In genomic region chr3:13113346-13114335, GRCh38 we compare ENCODE assay signal across 20 cellular contexts. TPM values are rescaled to one million over a fixed set of nuclear protein-coding genes. Genes with fewer than 3 reads are reported as not detected.
A peak's percentile ranks its signal among the peaks of the same experiment; 100 is the strongest.
DNase-seq lines count a peak whose midpoint lies in the region; ATAC-seq and TF ChIP-seq lines count a peak whose summit lies in the region.
"Had no signal": no experiment of that assay in that cellular context is flagged by ENCODE, and none has a peak within 500 bp of the region (broad histone marks: within the 10 kb centered on the region; RNA-seq: fewer than 3 reads in every experiment).

No MANE protein-coding gene starts in this region.

- H3K27ac Mint-ChIP-seq in IgD-negative memory B cell (peak overlapping the region; percentile 81 to 96 (median 85)), chondrocyte (ENCODE audit: unreplicated experiment) (no peak overlapping the region)
- H3K27ac Mint-ChIP-seq: nephron, T-cell had no signal

- H3K4me3 Mint-ChIP-seq in IgD-negative memory B cell: peak overlapping the region in 3 of 4 donors; percentile 33 to 81 (median 71)
- no peak overlapping the region for H3K4me3 Mint-ChIP-seq in chondrocyte (ENCODE audit: unreplicated experiment)
- H3K4me3 Mint-ChIP-seq: CD14-positive monocyte, nephron, T-cell had no signal

- DNase-seq in activated CD4-positive, CD25-positive, alpha-beta regulatory T cell treated with anti-CD3 and anti-CD28 coated beads, Interleukin-2, amount 50 U/mL, for 72 hours: peak; percentile 13
- no peak for DNase-seq in activated CD4-positive, CD25-positive, alpha-beta regulatory T cell (lab: John Stamatoyannopoulos, UW)
- peak; percentile 87 for DNase-seq in chondrocyte (ENCODE audit: low spot score)
- peak; percentile 55 for DNase-seq in posterior vena cava (ENCODE audit: low spot score)
- no peak for DNase-seq in cortex of kidney (lab: John Stamatoyannopoulos, UW)
- no peak for DNase-seq in mucosa of gallbladder (ENCODE audit: low spot score)
- DNase-seq: 8988T; activated CD8-positive, alpha-beta memory T cell treated with anti-CD3 and anti-CD28 coated beads for 24 hours; DMS 273 treated with DMSO at 0.1 percent for 48 hours; effector memory CD4-positive, alpha-beta T cell; mesendoderm; NCI-H1436; NCI-H226; NK-92 treated with Interleukin-12 subunit alpha and Interleukin-12 subunit beta, amount 100 ng/mL, for 24 hours; psoas muscle; T-cell had no signal

- no peak for ATAC-seq in GM21515 (IDR thresholded peaks at IDR 0.05; ENCODE audit: unreplicated experiment)
- ATAC-seq: T-cell had no signal

- H3K27me3 Mint-ChIP-seq in IgD-negative memory B cell (peaks cover 5% of the 10 kb centered on the region), chondrocyte (ENCODE audit: low read depth) (peaks cover 63% of the 10 kb centered on the region)

- H3K9me3 Mint-ChIP-seq in IgD-negative memory B cell: no peaks in the 10 kb centered on the region
- no peaks in the 10 kb centered on the region for H3K9me3 Mint-ChIP-seq in chondrocyte (ENCODE audit: low read depth)
- H3K9me3 Mint-ChIP-seq: nephron, T-cell had no signal

- H3K4me1 Mint-ChIP-seq in IgD-negative memory B cell (peaks cover 34 to 40% (median 39%) of the 10 kb centered on the region in 3 donors), chondrocyte (ENCODE audit: low read depth) (no peaks in the 10 kb centered on the region)

- H3K36me3 Mint-ChIP-seq in IgD-negative memory B cell: peaks cover 1% of the 10 kb centered on the region
- no peaks in the 10 kb centered on the region for H3K36me3 Mint-ChIP-seq in chondrocyte (ENCODE audit: low read depth)
- H3K36me3 Mint-ChIP-seq: CD14-positive monocyte, T-cell had no signal

- intact Hi-C loops in posterior vena cava (cut with DNase I): no loop called here

- TF ChIP-seq CTCF in chondrocyte (IDR thresholded peaks at IDR 0.05): no peak

RNA-seq across cellular contexts. Expression of gene IQSEC1, which starts 40.4 kb away (rescaled TPM):
- polyA plus RNA-seq in IgD-negative memory B cell: 52.5 TPM
- total RNA-seq in chondrocyte (37.2 to 43.3 TPM (median 38.2 TPM) in 3 replicates), posterior vena cava (10 to 100 TPM; 53.5 to 60.7 TPM), mucosa of gallbladder (49.8 TPM)

Comparison
In these comparisons a context has a peak if more than half of its experiments do, and no peak if none do; other contexts are left out.
1. DNase-seq: peak in activated CD4-positive, CD25-positive, alpha-beta regulatory T cell treated with anti-CD3 and anti-CD28 coated beads, Interleukin-2, amount 50 U/mL, for 72 hours (single experiment), chondrocyte (single experiment) and posterior vena cava (single experiment); none in activated CD4-positive, CD25-positive, alpha-beta regulatory T cell (0 of 4), cortex of kidney (single experiment) and mucosa of gallbladder (single experiment).